ENCODE assay signal across 1 cellular context in genomic region chr14:35121887-35122695, GRCh38.
TF ChIP-seq lines count a peak whose summit lies in the region.

TSS of gene PPP2R3C (minus strand) at chr14:35121990. CDS start at chr14:35121959, 31 bp downstream.
TSS of gene PRORP (plus strand) at chr14:35122552. CDS start at chr14:35123246, 694 bp downstream.

TF ChIP-seq in K562, 482 proteins besides CTCF, POLR2A, EP300 and RAD21 (continued from another document and continues in another):
- TF ChIP-seq AFF1 (IDR thresholded peaks at IDR 0.05; ENCODE audit: low read depth in 1 of 2, partially characterized antibody in 2 of 2) (peak; percentile 32 to 83), E2F4 (CRISPR knock-in tag; IDR thresholded peaks at IDR 0.05; ENCODE audit: low read depth) (peak; percentile 80; the same call in 1 of the 2 replicates), CBFB (CRISPR knock-in tag; IDR thresholded peaks at IDR 0.05) (no peak), PRPF4 (IDR thresholded peaks at IDR 0.05; ENCODE audit: insufficient read depth, low read depth, low read length, poor library complexity, severe bottlenecking) (no peak), ZSCAN29 (IDR thresholded peaks at IDR 0.05) (no peak), CCNT2 (IDR thresholded peaks at IDR 0.05; ENCODE audit: borderline replicate concordance, extremely low read depth, insufficient read length, low read depth, low read length) (peak; percentile 22), ZNF695 (CRISPR knock-in tag; IDR thresholded peaks at IDR 0.05) (no peak), CTCFL (IDR thresholded peaks at IDR 0.05; ENCODE audit: borderline replicate concordance, insufficient read depth, low read depth, low read length, poor library complexity, severe bottlenecking) (no peak), ZBTB33 (CRISPR knock-in tag; IDR thresholded peaks at IDR 0.05) (peak; percentile 70), CEBPB (tag; IDR thresholded peaks at IDR 0.05) (peak; percentile 65), RCOR1 (IDR thresholded peaks at IDR 0.05; ENCODE audit: borderline replicate concordance in 1 of 2, low read depth in 2 of 2, low read length in 2 of 2) (peak in 1 of 2 experiments; percentile 23; a peak in 1 of 4 replicates), XRCC5 (IDR thresholded peaks at IDR 0.05; ENCODE audit: low read depth, low read length) (0 out of 2 replicates have a peak, but pooled peaks have one; percentile 36), FOSL1 (tag; conservative IDR thresholded peaks at IDR 0.05) (no peak), CREB5 (CRISPR knock-in tag; IDR thresholded peaks at IDR 0.05) (no peak), ZNF280A (IDR thresholded peaks at IDR 0.05; ENCODE audit: low read depth, partially characterized antibody) (no peak), ZBTB43 (CRISPR knock-in tag; IDR thresholded peaks at IDR 0.05) (0 out of 2 replicates have a peak, but pooled peaks have one; percentile 62), DMBX1 (CRISPR knock-in tag; IDR thresholded peaks at IDR 0.05; ENCODE audit: borderline replicate concordance) (no peak; the same call in none of the 2 replicates), MTA3 (IDR thresholded peaks at IDR 0.05; ENCODE audit: borderline replicate concordance) (no peak; the same call in 1 of the 2 replicates), NR0B1 (IDR thresholded peaks at IDR 0.05; ENCODE audit: partially characterized antibody) (no peak), TCFL5 (CRISPR knock-in tag; conservative IDR thresholded peaks at IDR 0.05) (no peak), ZFP30 (CRISPR knock-in tag; IDR thresholded peaks at IDR 0.05; ENCODE audit: borderline replicate concordance) (no peak), POLR3G (IDR thresholded peaks at IDR 0.05; ENCODE audit: extremely low read depth, insufficient read length, insufficient replicate concordance) (no peak), CEBPZ (IDR thresholded peaks at IDR 0.05; ENCODE audit: borderline replicate concordance, low read depth, low read length) (no peak), HMG20A (CRISPR knock-in tag; conservative IDR thresholded peaks at IDR 0.05) (no peak), SLC30A9 (CRISPR knock-in tag; IDR thresholded peaks at IDR 0.05) (no peak), NEUROD1 (IDR thresholded peaks at IDR 0.05; ENCODE audit: borderline replicate concordance, low read depth, low read length, partially characterized antibody) (no peak), DIDO1 (tag; IDR thresholded peaks at IDR 0.05; ENCODE audit: low read depth) (peak; percentile 67; the same call in 1 of the 2 replicates), ATF1 (CRISPR knock-in tag; IDR thresholded peaks at IDR 0.05) (no peak), ATF1 (tag; IDR thresholded peaks at IDR 0.05) (peak; percentile 91), MYNN (IDR thresholded peaks at IDR 0.05) (no peak), MYNN (CRISPR knock-in tag; IDR thresholded peaks at IDR 0.05) (no peak), TEAD1 (CRISPR knock-in tag; IDR thresholded peaks at IDR 0.05) (peak in 1 of 2 experiments; percentile 52; a peak in 1 of 4 replicates), EHMT2 (IDR thresholded peaks at IDR 0.05) (no peak), TAF15 (IDR thresholded peaks at IDR 0.05; ENCODE audit: low read depth, low read length) (no peak)
